ENCODE assay signal across 8 cellular contexts in genomic region chr15:34337557-34338306, GRCh38. TPM values are rescaled to one million over a fixed set of nuclear protein-coding genes. Genes with fewer than 3 reads are reported as not detected.
DNase-seq lines count a peak whose midpoint lies in the region; ATAC-seq and TF ChIP-seq lines count a peak whose summit lies in the region.

SLC12A6 (minus strand) TSS chr15:34337781; CDS start chr15:34336680, 1,101 bp downstream.

- ATAC-seq in GM19328 (IDR thresholded peaks at IDR 0.05; ENCODE audit: unreplicated experiment) (peak; percentile 65), HG03469 (IDR thresholded peaks at IDR 0.05; ENCODE audit: unreplicated experiment) (peak; percentile 50), right lobe of liver (peak; percentile 92 to 98 (median 96))

- no peaks in the 10 kb centered on the region for H3K27me3 ChIP-seq in BLaER1 treated with 17β-estradiol and CSF1 and Interleukin-3, amounts not matched to agents 10 nM and 100 nM
- H3K27me3 ChIP-seq in right lobe of liver = no peaks in the 10 kb centered on the region

- peaks cover 49 to 83% (median 64%) of the 10 kb centered on the region in 10 experiments for H3K4me1 ChIP-seq in BLaER1 treated with 17β-estradiol and CSF1 and Interleukin-3, amounts not matched to agents 10 nM and 100 nM
- peaks cover 0 to 12% (median 0%) of the 10 kb centered on the region in 4 donors for H3K4me1 ChIP-seq in right lobe of liver

- H3K9me3 ChIP-seq in BLaER1 treated with 17β-estradiol and CSF1 and Interleukin-3, amounts not matched to agents 10 nM and 100 nM (replicated peaks in 1 of 11) = peaks cover 0 to 10% (median 0%) of the 10 kb centered on the region in 11 experiments; a peak in 6 of 22 replicates
- H3K9me3 ChIP-seq in right lobe of liver = no peaks in the 10 kb centered on the region

- TF ChIP-seq POLR2A in right lobe of liver (IDR thresholded peaks at IDR 0.05) = peak; percentile 82

- peaks cover 21 to 38% (median 33%) of the 10 kb centered on the region in 11 experiments for H3K36me3 ChIP-seq in BLaER1 treated with 17β-estradiol and CSF1 and Interleukin-3, amounts not matched to agents 10 nM and 100 nM
- H3K36me3 ChIP-seq in right lobe of liver = peaks cover 0 to 2% (median 0%) of the 10 kb centered on the region in 4 donors

- H3K4me3 ChIP-seq in BLaER1 treated with 17β-estradiol and CSF1 and Interleukin-3, amounts not matched to agents 10 nM and 100 nM = peak within 1 kb of the TSS; percentile 80 to 97 (median 86)
- peak within 1 kb of the TSS; percentile 82 to 89 (median 87) for H3K4me3 ChIP-seq in right lobe of liver

- H3K4me2 ChIP-seq in BLaER1 treated with 17β-estradiol and CSF1 and Interleukin-3, amounts not matched to agents 10 nM and 100 nM = peak within 1 kb of the TSS; percentile 92 to 99 (median 96)

- peak within 1 kb of the TSS; percentile 88 to 98 (median 94) for H3K27ac ChIP-seq in BLaER1 treated with 17β-estradiol and CSF1 and Interleukin-3, amounts not matched to agents 10 nM and 100 nM
- peak within 1 kb of the TSS; percentile 82 to 91 (median 82) for H3K27ac ChIP-seq in right lobe of liver

- H3K9ac ChIP-seq in BLaER1 treated with 17β-estradiol and CSF1 and Interleukin-3, amounts not matched to agents 10 nM and 100 nM = peak within 1 kb of the TSS; percentile 90 to 96 (median 94)

- WGBS in right lobe of liver (ENCODE audit: insufficient coverage, low coverage, low lambda C conversion rate, missing lambda C conversion rate) = 1% methylated on average over 19 of the region's 78 CpGs

- DNase-seq in NCI-H774 (lab: John Stamatoyannopoulos, UW) = peak; percentile 85
- peak; percentile 91 to 92 for DNase-seq in activated CD4-positive, alpha-beta T cell treated with anti-CD3 and anti-CD28 coated beads, Interleukin-2, amount 50 U/mL, for 48 hours
- peak; percentile 92 for DNase-seq in dermis blood vessel endothelial cell
- peak; percentile 94 to 95 (median 94) for DNase-seq in right lobe of liver
- peak; percentile 89 for DNase-seq in stimulated activated CD4-positive, alpha-beta T cell treated with anti-CD3 and anti-CD28 coated beads, Interleukin-4, amount 100 ng/mL, for 24 hours

- peaks cover 0 to 15% (median 0%) of the 10 kb centered on the region in 11 experiments; a peak in 5 of 22 replicates for H4K20me1 ChIP-seq in BLaER1 treated with 17β-estradiol and CSF1 and Interleukin-3, amounts not matched to agents 10 nM and 100 nM

- intact Hi-C loops in right lobe of liver (cut with DNase I) = no loop called here

- TF ChIP-seq CTCF in right lobe of liver (IDR thresholded peaks at IDR 0.05) = peak in 1 of 4 donors; percentile 4

RNA-seq across cellular contexts. Expression of gene SLC12A6, which starts in this region (rescaled TPM):
- total RNA-seq in dermis blood vessel endothelial cell (23.8 and 42.8 TPM in 2 replicates), right lobe of liver (10 to 100 TPM in 1 of 6 experiments, 1 to 10 TPM in 5; 5.6 to 10.9 (median 7.5) TPM)

Comparison
In these comparisons a context has a peak if more than half of its experiments do, and no peak if none do; other contexts are left out.
1. Peak in every context shown above with its lines: DNase-seq, ATAC-seq, H3K4me3 ChIP-seq and H3K27ac ChIP-seq.